ENCODE assay signal across 1 cellular context in genomic region chr4:8438743-8439142, GRCh38.
TF ChIP-seq lines count a peak whose summit lies in the region.

No MANE protein-coding gene starts in this region.

TF ChIP-seq in WTC11, 78 proteins besides CTCF, POLR2A, EP300 and RAD21 (continued from another document):
- no peak for TF ChIP-seq ZNF425 (CRISPR knock-in tag; conservative IDR thresholded peaks at IDR 0.05)
- TF ChIP-seq, protein P1, sequence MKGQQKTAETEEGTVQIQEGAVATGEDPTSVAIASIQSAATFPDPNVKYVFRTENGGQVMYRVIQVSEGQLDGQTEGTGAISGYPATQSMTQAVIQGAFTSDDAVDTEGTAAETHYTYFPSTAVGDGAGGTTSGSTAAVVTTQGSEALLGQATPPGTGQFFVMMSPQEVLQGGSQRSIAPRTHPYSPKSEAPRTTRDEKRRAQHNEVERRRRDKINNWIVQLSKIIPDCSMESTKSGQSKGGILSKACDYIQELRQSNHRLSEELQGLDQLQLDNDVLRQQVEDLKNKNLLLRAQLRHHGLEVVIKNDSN (CRISPR knock-in tag; IDR thresholded peaks at IDR 0.05) = no peak
